ENCODE assay signal across 15 cellular contexts in genomic region chr3:27596920-27597319, GRCh38.
DNase-seq lines count a peak whose midpoint lies in the region; ATAC-seq, FAIRE-seq and TF ChIP-seq lines count a peak whose summit lies in the region.
"Had no signal": no experiment of that assay in that cellular context is flagged by ENCODE, and none has a peak within 500 bp of the region (broad histone marks: within the 10 kb centered on the region; RNA-seq: fewer than 3 reads in every experiment).

No MANE protein-coding gene starts in this region.

- no peak overlapping the region for H4K5ac ChIP-seq in IMR-90 (ENCODE audit: low read depth, low read length)

- H2AK5ac ChIP-seq in IMR-90 (ENCODE audit: low read depth, low read length) = no peak overlapping the region; the same call in 1 of the 2 replicates

- H3K4ac ChIP-seq in IMR-90 (ENCODE audit: low read depth, low read length) = peak overlapping the region; percentile 36; the same call in 1 of the 2 replicates

- DNase-seq in IMR-90 (peak; percentile 46), endothelial cell of umbilical vein (ENCODE audit: low read depth, low spot score) (peak; percentile 56), tibial artery (no peak), prostate gland (ENCODE audit: low spot score) (no peak), GM20000 (ENCODE audit: low spot score) (no peak)
- no peak for DNase-seq in activated effector memory CD4-positive, alpha-beta T cell treated with Interleukin-2 at 50 U/mL for 16 hours
- DNase-seq: activated CD4-positive, CD25-positive, alpha-beta regulatory T cell; activated gamma-delta T cell; heart right ventricle; mesendoderm; NCI-H2171 treated with DMSO at 0.1 percent for 48 hours had no signal

- no peaks in the 10 kb centered on the region for H3K9me3 ChIP-seq in IMR-90 (ENCODE audit: control insufficient read depth, insufficient read depth, low read length)
- H3K9me3 ChIP-seq in endothelial cell of umbilical vein (replicated peaks; ENCODE audit: control insufficient read depth, insufficient read depth, low read length) = no peaks in the 10 kb centered on the region
- H3K9me3 ChIP-seq in tibial artery = no peaks in the 10 kb centered on the region
- H3K9me3 ChIP-seq in prostate gland = no peaks in the 10 kb centered on the region
- H3K9me3 ChIP-seq: right atrium auricular region had no signal

- no peak overlapping the region for H2AK9ac ChIP-seq in IMR-90 (replicated peaks; ENCODE audit: low read depth, low read length, poor library complexity)

- ATAC-seq in GM21619 (IDR thresholded peaks at IDR 0.05; ENCODE audit: unreplicated experiment) (peak; percentile 30), IMR-90 (ENCODE audit: low read depth) (no peak; the same call in 1 of the 2 replicates)
- ATAC-seq: Right ventricle myocardium inferior had no signal

- H3K9me1 ChIP-seq in IMR-90 (ENCODE audit: insufficient read depth, low read length) (peaks cover 6% of the 10 kb centered on the region), endothelial cell of umbilical vein (replicated peaks; ENCODE audit: control insufficient read depth, extremely low read depth, insufficient read depth, low read length) (no peaks in the 10 kb centered on the region)

- H3K4me1 ChIP-seq in IMR-90 (ENCODE audit: control insufficient read depth, insufficient read depth, low read length) = peaks cover 4% of the 10 kb centered on the region; the same call in 1 of the 2 replicates
- peaks cover 23% of the 10 kb centered on the region for H3K4me1 ChIP-seq in endothelial cell of umbilical vein (ENCODE audit: control insufficient read depth, extremely low read depth, insufficient read depth, low read length)
- H3K4me1 ChIP-seq in tibial artery = peaks cover 0 to 29% (median 17%) of the 10 kb centered on the region in 4 donors
- H3K4me1 ChIP-seq in prostate gland (replicated peaks) = no peaks in the 10 kb centered on the region

- intact Hi-C loops in IMR-90 (cut with micrococcal nuclease) = no loop called here
- intact Hi-C loops in endothelial cell of umbilical vein (cut with micrococcal nuclease) = no loop called here
- intact Hi-C loops in tibial artery (cut with DNase I; ENCODE audit: low total_unique reads) = no loop called here
- intact Hi-C loops in prostate gland (cut with DNase I) = loop anchor here (10.0 kb wide), 1 partner anchor 112 kb away; the partner anchor contains the start of gene SLC4A7

- in situ Hi-C loops in IMR-90 (cut with MboI; ENCODE audit: low sequenced_read_pairs) = no loop called here

- no peak for TF ChIP-seq POLR2A in IMR-90 (IDR thresholded peaks at IDR 0.05; ENCODE audit: low read depth, low read length)
- no peak for TF ChIP-seq POLR2A in endothelial cell of umbilical vein (IDR thresholded peaks at IDR 0.05; ENCODE audit: low read depth, low read length)
- no peak for TF ChIP-seq POLR2A in prostate gland (IDR thresholded peaks at IDR 0.05)

- H3K27me3 ChIP-seq in IMR-90 (ENCODE audit: control insufficient read depth, insufficient read depth, low read length) = no peaks in the 10 kb centered on the region
- no peaks in the 10 kb centered on the region for H3K27me3 ChIP-seq in endothelial cell of umbilical vein (ENCODE audit: control insufficient read depth in 2 of 2, insufficient read depth in 2 of 2, low read length in 2 of 2)
- no peaks in the 10 kb centered on the region for H3K27me3 ChIP-seq in tibial artery
- H3K27me3 ChIP-seq in prostate gland (replicated peaks; ENCODE audit: insufficient read depth) = no peaks in the 10 kb centered on the region
- H3K27me3 ChIP-seq: heart right ventricle, right atrium auricular region had no signal

- no peak overlapping the region for H3K56ac ChIP-seq in IMR-90 (ENCODE audit: extremely low read depth, insufficient read depth, low read length)

- WGBS in IMR-90 (ENCODE audit: extremely low coverage in 2 of 2, insufficient read length in 1 of 2), 2 experiments = no CpG with 5 or more reads among the region's 1 CpG
- WGBS in prostate gland = 67% methylated on average over 1 of the region's 1 CpG

- H3K14ac ChIP-seq in IMR-90 (replicated peaks; ENCODE audit: low read depth, low read length) = peak overlapping the region; percentile 65; the same call in 1 of the 2 replicates

- no peak for TF ChIP-seq RAD21 in IMR-90 (IDR thresholded peaks at IDR 0.05; ENCODE audit: low read length)

- no peaks in the 10 kb centered on the region for H3K36me3 ChIP-seq in IMR-90 (ENCODE audit: control insufficient read depth, insufficient read depth, low read length)
- H3K36me3 ChIP-seq in endothelial cell of umbilical vein (ENCODE audit: control insufficient read depth in 2 of 2, extremely low read depth in 1 of 2, insufficient read depth in 2 of 2, low read length in 2 of 2) = no peaks in the 10 kb centered on the region
- no peaks in the 10 kb centered on the region for H3K36me3 ChIP-seq in tibial artery
- no peaks in the 10 kb centered on the region for H3K36me3 ChIP-seq in prostate gland
- H3K36me3 ChIP-seq: heart right ventricle, right atrium auricular region had no signal

- no peaks in the 10 kb centered on the region for H4K20me1 ChIP-seq in IMR-90 (ENCODE audit: insufficient read depth, low read length)
- H4K20me1 ChIP-seq in endothelial cell of umbilical vein (replicated peaks; ENCODE audit: control insufficient read depth, extremely low read depth, insufficient read depth, low read length) = no peaks in the 10 kb centered on the region

- dilution Hi-C loops in IMR-90 (cut with HindIII; ENCODE audit: low sequenced_read_pairs, unreplicated experiment) = no loop called here
- dilution Hi-C loops in endothelial cell of umbilical vein (cut with MboI; ENCODE audit: extremely low pct_ligation_motif_present, low sequenced_read_pairs) = no loop called here

- no peak for TF ChIP-seq CTCF in IMR-90 (conservative IDR thresholded peaks at IDR 0.05; ENCODE audit: low read depth, low read length)
- no peak for TF ChIP-seq CTCF in endothelial cell of umbilical vein (IDR thresholded peaks at IDR 0.05; ENCODE audit: extremely low read depth in 1 of 2, insufficient read depth in 1 of 2, low read depth in 1 of 2, low read length in 2 of 2)
- no peak for TF ChIP-seq CTCF in tibial artery (IDR thresholded peaks at IDR 0.05)
- TF ChIP-seq CTCF in prostate gland (IDR thresholded peaks at IDR 0.05) = no peak
- no peak for TF ChIP-seq CTCF in GM20000 (IDR thresholded peaks at IDR 0.05; ENCODE audit: extremely low read depth, missing control alignments)

- H4K8ac ChIP-seq in IMR-90 (ENCODE audit: low read depth in 2 of 2, low read length in 2 of 2) = no peak overlapping the region

- H3K9ac ChIP-seq in IMR-90 (ENCODE audit: low read depth, low read length) (no peak overlapping the region), endothelial cell of umbilical vein (replicated peaks; ENCODE audit: extremely low read depth, insufficient read depth, low read length) (no peak overlapping the region)

- H4K91ac ChIP-seq in IMR-90 (ENCODE audit: insufficient read depth, low read depth, low read length) = peak overlapping the region; percentile 21; the same call in 1 of the 2 replicates

- peak overlapping the region; percentile 47 for H2BK5ac ChIP-seq in IMR-90 (ENCODE audit: low read depth, low read length, poor library complexity, severe bottlenecking)

- BruUV-seq in IMR-90 (replicated peaks; lab: Mats Ljungman, UMichigan) (no TSS peak), endothelial cell of umbilical vein (replicated peaks; lab: Mats Ljungman, UMichigan) (no TSS peak)

- H3K4me3 ChIP-seq in IMR-90 (ENCODE audit: insufficient read depth, low read depth, low read length) (no peak overlapping the region), endothelial cell of umbilical vein (replicated peaks in 1 of 3; ENCODE audit: insufficient read depth in 1 of 3, low read depth in 1 of 3, low read length in 3 of 3) (no peak overlapping the region), tibial artery (no peak overlapping the region), prostate gland (no peak overlapping the region)
- H3K4me3 ChIP-seq: heart right ventricle, right atrium auricular region had no signal

- H3K4me2 ChIP-seq in IMR-90 (ENCODE audit: low read depth, low read length) = no peak overlapping the region
- peak overlapping the region; percentile 62 for H3K4me2 ChIP-seq in endothelial cell of umbilical vein (ENCODE audit: insufficient read depth, low read length)

- POLR2A ChIA-PET in IMR-90 (lab: Charles Lee; ENCODE audit: unreplicated experiment) (no interaction called here), endothelial cell of umbilical vein (lab: Charles Lee) (no interaction called here)

- H3K23ac ChIP-seq in IMR-90 (ENCODE audit: low read depth, low read length) = peak overlapping the region; percentile 60; the same call in 1 of the 2 replicates

- CTCF ChIA-PET in IMR-90 (lab: Yijun Ruan, JAX) (no interaction called here), endothelial cell of umbilical vein (lab: Charles Lee) (interaction anchor here (2.9 kb wide), 1 partner anchor 84 kb away, joined by 12 read pairs; no protein-coding TSS in a partner anchor)

- peak overlapping the region; percentile 10; the same call in 1 of the 2 replicates for H3K18ac ChIP-seq in IMR-90 (ENCODE audit: low read depth, low read length)

- peak overlapping the region; percentile 49; the same call in 1 of the 2 replicates for H2BK120ac ChIP-seq in IMR-90 (ENCODE audit: low read depth, low read length)

- FAIRE-seq in endothelial cell of umbilical vein (lab: Jason Lieb, UNC) = peak; percentile 63
- FAIRE-seq: colon had no signal

- no peaks in the 10 kb centered on the region for H3K79me1 ChIP-seq in IMR-90 (ENCODE audit: low read depth in 1 of 2, low read length in 2 of 2)

- no peaks in the 10 kb centered on the region for H3K79me2 ChIP-seq in endothelial cell of umbilical vein (ENCODE audit: control insufficient read depth, insufficient read depth, low read length)

- H2BK15ac ChIP-seq in IMR-90 (ENCODE audit: low read depth, low read length) = no peak overlapping the region

- H2BK20ac ChIP-seq in IMR-90 (ENCODE audit: low read depth, low read length) = 0 out of 2 replicates have a peak overlapping the region, but pooled peaks have one; percentile 3

- H3K27ac ChIP-seq in IMR-90 (ENCODE audit: insufficient read depth, low read length) (no peak overlapping the region), endothelial cell of umbilical vein (ENCODE audit: insufficient read depth, low read depth, low read length) (peak overlapping the region; percentile 40), tibial artery (peak overlapping the region; percentile 19 to 37), prostate gland (no peak overlapping the region)
- H3K27ac ChIP-seq: right atrium auricular region had no signal

- H2AFZ ChIP-seq in IMR-90 (replicated peaks; ENCODE audit: low read length, poor library complexity) = peak overlapping the region; percentile 59
- peak overlapping the region; percentile 59 for H2AFZ ChIP-seq in endothelial cell of umbilical vein (ENCODE audit: low read depth, low read length)

TF ChIP-seq in IMR-90, 13 proteins besides CTCF, POLR2A, EP300 and RAD21 (continues in another document):
- no peak for TF ChIP-seq MAZ (IDR thresholded peaks at IDR 0.05; ENCODE audit: borderline replicate concordance, low read depth, low read length)
- TF ChIP-seq FOS (IDR thresholded peaks at IDR 0.05; ENCODE audit: low read depth, low read length) = no peak
- no peak for TF ChIP-seq CEBPB (IDR thresholded peaks at IDR 0.05; ENCODE audit: low read depth, low read length)

TF ChIP-seq in endothelial cell of umbilical vein, 7 proteins besides CTCF, POLR2A, EP300 and RAD21 (continues in another document):
- TF ChIP-seq JUN (IDR thresholded peaks at IDR 0.05; ENCODE audit: borderline replicate concordance, insufficient read depth, insufficient read length, low read depth) = no peak

Comparison
In these comparisons a context has a peak if more than half of its experiments do, and no peak if none do; other contexts are left out.
1. DNase-seq: peak in IMR-90 (single experiment) and endothelial cell of umbilical vein (single experiment); none in tibial artery (0 of 2), activated effector memory CD4-positive, alpha-beta T cell treated with Interleukin-2 at 50 U/mL for 16 hours (single experiment), prostate gland (single experiment) and GM20000 (single experiment).
2. H3K27ac ChIP-seq: peak in endothelial cell of umbilical vein (single experiment) and tibial artery (2 of 2); none in IMR-90 (single experiment) and prostate gland (0 of 2).